ENCODE assay signal across 2 cellular contexts in the genomic region with DNA sequence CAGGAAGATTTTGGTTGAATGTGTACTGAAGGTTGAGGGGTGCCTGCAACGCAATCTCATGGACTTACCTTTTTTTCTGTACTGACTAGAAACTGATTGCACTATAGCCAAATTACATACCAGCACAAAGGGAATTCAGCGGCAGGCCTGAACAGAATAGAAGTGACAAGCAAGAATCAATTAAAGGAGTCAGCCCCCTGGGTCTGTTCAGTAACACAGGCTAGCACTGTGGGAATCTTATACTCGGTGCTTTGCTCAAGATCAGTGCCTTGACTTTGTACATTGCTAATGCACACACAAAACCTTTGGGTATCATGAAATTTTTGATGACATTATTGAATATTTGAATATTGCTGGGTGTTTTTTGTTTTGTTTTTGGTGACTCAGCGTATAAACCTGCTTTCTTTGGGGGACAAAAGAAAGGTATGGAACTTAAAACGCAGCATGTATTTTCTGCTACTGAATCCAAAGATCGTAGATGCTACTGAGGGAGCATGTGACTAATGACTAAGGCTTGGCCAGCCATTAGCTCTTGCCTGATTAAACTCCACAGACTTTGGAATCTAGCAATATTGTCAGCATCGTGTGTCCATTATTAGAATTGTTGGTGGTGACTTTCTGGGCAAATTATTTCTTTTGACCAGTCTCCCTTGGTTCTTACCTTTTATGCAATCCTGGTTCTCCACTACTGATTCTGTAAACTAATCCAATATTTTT.
TF ChIP-seq lines count a peak whose summit lies in the region.

No MANE protein-coding gene starts in this region.

TF ChIP-seq in HepG2, 621 proteins besides CTCF, POLR2A, EP300 and RAD21:
- TF ChIP-seq, protein P1, sequence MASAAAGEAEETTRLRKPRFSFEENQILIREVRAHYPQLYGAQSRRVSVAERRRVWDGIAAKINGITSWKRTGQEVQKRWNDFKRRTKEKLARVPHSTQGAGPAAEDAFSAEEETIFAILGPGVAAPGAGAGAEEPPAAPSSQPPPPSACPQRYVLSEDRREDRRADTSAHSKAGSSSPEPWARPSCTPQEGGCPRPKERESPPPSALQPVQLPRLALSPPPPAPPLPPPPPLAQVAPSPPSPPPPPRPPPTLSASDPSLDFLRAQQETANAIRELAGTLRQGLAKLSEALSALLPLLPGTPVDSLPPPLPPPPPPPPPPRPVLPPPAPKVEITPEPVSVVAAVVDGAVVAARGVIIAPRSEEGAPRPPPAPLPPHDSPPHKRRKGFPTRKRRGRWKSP (CRISPR knock-in tag; IDR thresholded peaks at IDR 0.05): no peak
- peak; percentile 34; the same call in 1 of the 2 replicates for TF ChIP-seq NFE2L2 (IDR thresholded peaks at IDR 0.05; ENCODE audit: low read length)
- TF ChIP-seq MAFK (conservative IDR thresholded peaks at IDR 0.05 in 1 of 2, IDR thresholded peaks at IDR 0.05 in 1 of 2; ENCODE audit: low read length in 2 of 2): peak; percentile 89
- peak; percentile 89 for TF ChIP-seq MAFF (IDR thresholded peaks at IDR 0.05; ENCODE audit: low read depth, low read length)

TF ChIP-seq in WTC11, 78 proteins besides CTCF, POLR2A, EP300 and RAD21 (continued from another document):
- TF ChIP-seq PREB (CRISPR knock-in tag; IDR thresholded peaks at IDR 0.05; ENCODE audit: borderline replicate concordance): no peak
- TF ChIP-seq ZNF396 (CRISPR knock-in tag; IDR thresholded peaks at IDR 0.05; ENCODE audit: borderline replicate concordance): no peak
- TF ChIP-seq HMGA2 (CRISPR knock-in tag; IDR thresholded peaks at IDR 0.05): no peak
- no peak for TF ChIP-seq SMAD4 (CRISPR knock-in tag; IDR thresholded peaks at IDR 0.05)
TF ChIP-seq in WTC11: peak in this region for 0.
